In the genomic region with DNA sequence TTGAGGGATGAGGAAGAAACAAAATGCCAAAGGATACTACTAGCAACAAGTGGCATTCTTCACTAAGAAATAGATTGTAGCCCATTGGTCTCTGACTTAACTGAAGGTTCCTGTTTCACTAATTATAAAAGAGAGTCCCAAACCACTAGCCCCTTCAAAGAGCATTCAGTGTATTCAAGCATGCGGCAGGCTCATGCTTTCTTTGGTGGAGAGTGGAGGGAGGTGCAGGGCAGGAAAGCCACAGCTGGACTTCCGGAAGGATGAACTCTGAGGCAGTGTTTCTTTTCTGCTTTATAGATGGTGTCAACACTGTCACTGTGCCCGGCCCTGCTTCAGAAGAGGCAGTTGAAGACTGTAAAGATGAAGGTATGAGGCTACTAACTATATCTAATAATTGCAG, we compare ENCODE assay signal across 12 cellular contexts.
DNase-seq lines count a peak whose midpoint lies in the region; ATAC-seq, FAIRE-seq and TF ChIP-seq lines count a peak whose summit lies in the region.
"Had no signal": no experiment of that assay in that cellular context is flagged by ENCODE, and none has a peak within 500 bp of the region (broad histone marks: within the 10 kb centered on the region; RNA-seq: fewer than 3 reads in every experiment).

No MANE protein-coding gene starts in this region.

- in situ Hi-C loops in GM13976 (cut with MboI; ENCODE audit: low sequenced_read_pairs, unreplicated experiment) = no loop called here

- peak; percentile 86 for ATAC-seq in GM18858 (IDR thresholded peaks at IDR 0.05; ENCODE audit: unreplicated experiment)
- ATAC-seq in GM21515 (IDR thresholded peaks at IDR 0.05; ENCODE audit: unreplicated experiment) = peak; percentile 86
- peak; percentile 73 for ATAC-seq in HG03135 (IDR thresholded peaks at IDR 0.05; ENCODE audit: unreplicated experiment)
- no peak for ATAC-seq in pancreas
- ATAC-seq: CD8-positive, alpha-beta T cell had no signal

- H3K27me3 ChIP-seq in pancreas = no peaks in the 10 kb centered on the region
- no peaks in the 10 kb centered on the region for H3K27me3 ChIP-seq in uterus

- intact Hi-C loops in pancreas (cut with DNase I) = no loop called here
- intact Hi-C loops in uterus (cut with DNase I; ENCODE audit: low total_unique reads) = no loop called here

- H3K27ac ChIP-seq in pancreas = no peak overlapping the region
- no peak overlapping the region for H3K27ac ChIP-seq in uterus
- H3K27ac ChIP-seq: SK-N-MC had no signal

- WGBS in pancreas, 2 donors = 73 to 82% methylated on average over 3 of the region's 3 CpGs

- H3K36me3 ChIP-seq in pancreas = no peaks in the 10 kb centered on the region
- no peaks in the 10 kb centered on the region for H3K36me3 ChIP-seq in uterus

- H3K4me3 ChIP-seq in pancreas (no peak overlapping the region), uterus (no peak overlapping the region)
- H3K4me3 ChIP-seq: SK-N-MC had no signal

- FAIRE-seq in pancreas (lab: Jason Lieb, UNC) = no peak

- TF ChIP-seq POLR2A in uterus (IDR thresholded peaks at IDR 0.05) = no peak

- DNase-seq in globus pallidus (ENCODE audit: low spot score) (peak; percentile 33), pancreas (no peak), uterus (no peak), NCI-H2029 treated with DMSO at 0.1 percent for 48 hours (lab: John Stamatoyannopoulos, UW) (no peak), GM13976 (ENCODE audit: low spot score) (no peak)
- DNase-seq: activated CD4-positive, alpha-beta T cell treated with anti-CD3 and anti-CD28 coated beads, Interleukin-2, amount 50 U/mL, for 48 hours; CD8-positive, alpha-beta T cell; NCI-H446 had no signal

- no peaks in the 10 kb centered on the region for H3K9me3 ChIP-seq in pancreas
- H3K9me3 ChIP-seq in uterus = no peaks in the 10 kb centered on the region

- TF ChIP-seq CTCF in pancreas (IDR thresholded peaks at IDR 0.05) = no peak
- no peak for TF ChIP-seq CTCF in uterus (IDR thresholded peaks at IDR 0.05)
- no peak for TF ChIP-seq CTCF in GM13976 (IDR thresholded peaks at IDR 0.05; ENCODE audit: borderline replicate concordance, control extremely low read depth, extremely low read depth, insufficient read depth, missing control alignments)

- H3K4me1 ChIP-seq in pancreas (no peaks in the 10 kb centered on the region), uterus (no peaks in the 10 kb centered on the region)

Comparison
In these comparisons a context has a peak if more than half of its experiments do, and no peak if none do; other contexts are left out.
1. ATAC-seq: peak in GM18858 (single experiment), GM21515 (single experiment) and HG03135 (single experiment); none in pancreas (0 of 4).